In the genomic region with DNA sequence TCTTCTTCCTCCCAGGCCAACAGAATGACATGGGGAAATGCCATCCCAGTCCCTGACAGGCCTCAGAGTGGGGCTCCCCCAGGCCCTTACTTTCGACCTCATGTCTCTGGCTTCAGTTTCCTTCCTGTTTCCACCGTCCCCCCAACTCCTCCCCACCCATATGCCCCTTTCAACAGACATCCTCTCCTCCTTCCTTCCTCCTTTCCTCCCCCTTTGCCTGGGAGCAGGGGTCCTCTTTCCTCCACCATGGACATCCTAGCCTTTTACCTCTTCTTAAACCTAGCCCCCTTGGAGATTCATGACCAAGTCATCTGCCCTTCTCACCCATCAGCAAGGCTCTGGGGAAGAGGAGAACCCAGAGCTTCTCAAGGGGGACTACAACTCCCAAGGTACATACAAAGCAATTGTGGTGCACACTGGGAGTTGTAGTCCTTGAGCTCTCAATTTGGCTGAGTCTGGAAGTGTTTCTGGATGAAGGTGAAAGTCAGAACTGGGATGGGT, we compare ENCODE assay signal across 8 cellular contexts. TPM values are rescaled to one million over a fixed set of nuclear protein-coding genes. Genes with fewer than 3 reads are reported as not detected.
DNase-seq lines count a peak whose midpoint lies in the region; ATAC-seq and TF ChIP-seq lines count a peak whose summit lies in the region.

No MANE protein-coding gene starts in this region.

- peaks cover 89% of the 10 kb centered on the region for H3K4me1 ChIP-seq in CD8-positive, alpha-beta T cell (ENCODE audit: insufficient read depth, low read length)
- H3K4me1 ChIP-seq in MM.1S (ENCODE audit: low read length) = peaks cover 24% of the 10 kb centered on the region

- H3K27me3 Mint-ChIP-seq in CD8-positive, alpha-beta T cell (ENCODE audit: low read depth) = no peaks in the 10 kb centered on the region
- no peaks in the 10 kb centered on the region for H3K27me3 Mint-ChIP-seq in activated CD8-positive, alpha-beta T cell treated with anti-CD3 and anti-CD28 coated beads, Interleukin-2, amount 10 ng/mL, durations not matched to agents 7 days and 5 days (ENCODE audit: low read depth)
- H3K27me3 Mint-ChIP-seq in stimulated activated naive CD8-positive, alpha-beta T cell treated with anti-CD3 and anti-CD28 coated beads, Interleukin-15, Interleukin-2, amounts not matched to agents 100 ng/mL and 50 ng/mL, for 24 hours = no peaks in the 10 kb centered on the region

- no peaks in the 10 kb centered on the region for H3K36me3 ChIP-seq in CD8-positive, alpha-beta T cell (ENCODE audit: insufficient read depth, low read length)
- no peaks in the 10 kb centered on the region for H3K36me3 ChIP-seq in MM.1S (replicated peaks; ENCODE audit: insufficient read depth, low read length)

- POLR2A ChIA-PET in CD8-positive, alpha-beta T cell (lab: Charles Lee) = interaction anchor here (0.7 to 1.6 kb wide), 3 partner anchors 23 to 291 kb away, joined by 3 to 7 read pairs (median 3); a partner anchor contains a TSS
- POLR2A ChIA-PET in activated CD8-positive, alpha-beta T cell treated with anti-CD3 and anti-CD28 coated beads, Interleukin-2, amount 10 ng/mL, durations not matched to agents 7 days and 5 days (lab: Charles Lee) = interaction anchor here (0.9 to 1.8 kb wide), 3 partner anchors 10 to 24 kb away, joined by 3 to 4 read pairs (median 4); a partner anchor contains a TSS

- H3K27me3 ChIP-seq in CD8-positive, alpha-beta T cell (ENCODE audit: insufficient read depth, low read length) = no peaks in the 10 kb centered on the region
- no peaks in the 10 kb centered on the region for H3K27me3 ChIP-seq in MM.1S (replicated peaks; ENCODE audit: insufficient read depth, low read length)

- no peak for DNase-seq in CD8-positive, alpha-beta T cell
- DNase-seq in MM.1S (no peak), left ventricle myocardium superior (peak; percentile 31), kidney tubule cell (ENCODE audit: low spot score) (no peak)
- DNase-seq in activated CD8-positive, alpha-beta T cell treated with anti-CD3 and anti-CD28 coated beads, Interleukin-2, amount 10 ng/mL, durations not matched to agents 7 days and 5 days = peak; percentile 67

- H3K9me3 Mint-ChIP-seq in CD8-positive, alpha-beta T cell = no peaks in the 10 kb centered on the region
- H3K9me3 Mint-ChIP-seq in activated CD8-positive, alpha-beta T cell treated with anti-CD3 and anti-CD28 coated beads, Interleukin-2, amount 10 ng/mL, durations not matched to agents 7 days and 5 days (ENCODE audit: insufficient read depth) = no peaks in the 10 kb centered on the region
- H3K9me3 Mint-ChIP-seq in stimulated activated naive CD8-positive, alpha-beta T cell treated with anti-CD3 and anti-CD28 coated beads, Interleukin-15, Interleukin-2, amounts not matched to agents 100 ng/mL and 50 ng/mL, for 24 hours = no peaks in the 10 kb centered on the region

- H3K4me2 ChIP-seq in MM.1S (ENCODE audit: low read depth, low read length) = no peak overlapping the region

- peaks cover 66% of the 10 kb centered on the region for H3K4me1 Mint-ChIP-seq in CD8-positive, alpha-beta T cell (ENCODE audit: low read depth)
- H3K4me1 Mint-ChIP-seq in activated CD8-positive, alpha-beta T cell treated with anti-CD3 and anti-CD28 coated beads, Interleukin-2, amount 10 ng/mL, durations not matched to agents 7 days and 5 days (ENCODE audit: low read depth) = peaks cover 72% of the 10 kb centered on the region
- H3K4me1 Mint-ChIP-seq in stimulated activated naive CD8-positive, alpha-beta T cell treated with anti-CD3 and anti-CD28 coated beads, Interleukin-15, Interleukin-2, amounts not matched to agents 100 ng/mL and 50 ng/mL, for 24 hours (ENCODE audit: low read depth) = peaks cover 68% of the 10 kb centered on the region

- H3K36me3 Mint-ChIP-seq in CD8-positive, alpha-beta T cell = peaks cover 2% of the 10 kb centered on the region
- peaks cover 7% of the 10 kb centered on the region for H3K36me3 Mint-ChIP-seq in activated CD8-positive, alpha-beta T cell treated with anti-CD3 and anti-CD28 coated beads, Interleukin-2, amount 10 ng/mL, durations not matched to agents 7 days and 5 days (ENCODE audit: low read depth)
- H3K36me3 Mint-ChIP-seq in stimulated activated naive CD8-positive, alpha-beta T cell treated with anti-CD3 and anti-CD28 coated beads, Interleukin-15, Interleukin-2, amounts not matched to agents 100 ng/mL and 50 ng/mL, for 24 hours (ENCODE audit: low read depth) = no peaks in the 10 kb centered on the region

- CTCF ChIA-PET in CD8-positive, alpha-beta T cell (lab: Charles Lee) = interaction anchor here (2.9 to 14.0 kb wide), 2 partner anchors 10 kb away, joined by 28 to 178 read pairs; a partner anchor contains a TSS
- CTCF ChIA-PET in activated CD8-positive, alpha-beta T cell treated with anti-CD3 and anti-CD28 coated beads, Interleukin-2, amount 10 ng/mL, durations not matched to agents 7 days and 5 days (lab: Charles Lee) = interaction anchor here (0.5 to 3.1 kb wide), 8 partner anchors 10 to 687 kb away, joined by 3 to 38 read pairs (median 3); a partner anchor contains a TSS

- peak overlapping the region; percentile 81 for H3K27ac Mint-ChIP-seq in CD8-positive, alpha-beta T cell
- H3K27ac Mint-ChIP-seq in activated CD8-positive, alpha-beta T cell treated with anti-CD3 and anti-CD28 coated beads, Interleukin-2, amount 10 ng/mL, durations not matched to agents 7 days and 5 days = peak overlapping the region; percentile 95
- peak overlapping the region; percentile 97 for H3K27ac Mint-ChIP-seq in stimulated activated naive CD8-positive, alpha-beta T cell treated with anti-CD3 and anti-CD28 coated beads, Interleukin-15, Interleukin-2, amounts not matched to agents 100 ng/mL and 50 ng/mL, for 24 hours

- no peak overlapping the region for H2AFZ ChIP-seq in MM.1S (ENCODE audit: low read length)

- peaks cover 27% of the 10 kb centered on the region for H3F3A ChIP-seq in MM.1S (ENCODE audit: insufficient read depth, low read length)

- ATAC-seq in CD8-positive, alpha-beta T cell = peak; percentile 32
- peak; percentile 45 for ATAC-seq in activated CD8-positive, alpha-beta T cell treated with anti-CD3 and anti-CD28 coated beads, Interleukin-2, amount 10 ng/mL, durations not matched to agents 7 days and 5 days
- ATAC-seq in left ventricle myocardium superior = no peak
- ATAC-seq in HG02763 (IDR thresholded peaks at IDR 0.05; ENCODE audit: unreplicated experiment) = no peak
- no peak for ATAC-seq in HG02588 (IDR thresholded peaks at IDR 0.05; ENCODE audit: unreplicated experiment)

- no peaks in the 10 kb centered on the region for H4K20me1 ChIP-seq in MM.1S (ENCODE audit: insufficient read depth, low read length)

- peak overlapping the region; percentile 17 for H3K4me3 Mint-ChIP-seq in CD8-positive, alpha-beta T cell
- peak overlapping the region; percentile 63 for H3K4me3 Mint-ChIP-seq in activated CD8-positive, alpha-beta T cell treated with anti-CD3 and anti-CD28 coated beads, Interleukin-2, amount 10 ng/mL, durations not matched to agents 7 days and 5 days
- peak overlapping the region; percentile 79 for H3K4me3 Mint-ChIP-seq in stimulated activated naive CD8-positive, alpha-beta T cell treated with anti-CD3 and anti-CD28 coated beads, Interleukin-15, Interleukin-2, amounts not matched to agents 100 ng/mL and 50 ng/mL, for 24 hours

- TF ChIP-seq CTCF in CD8-positive, alpha-beta T cell (IDR thresholded peaks at IDR 0.05) = no peak
- TF ChIP-seq CTCF in MM.1S (IDR thresholded peaks at IDR 0.05; ENCODE audit: low read length) = no peak

- no peak overlapping the region for H3K9ac ChIP-seq in MM.1S (ENCODE audit: low read length)

- no peak overlapping the region for H3K4me3 ChIP-seq in CD8-positive, alpha-beta T cell (ENCODE audit: low read depth, low read length)
- no peak overlapping the region for H3K4me3 ChIP-seq in MM.1S (ENCODE audit: low read length)

- intact Hi-C loops in CD8-positive, alpha-beta T cell (cut with DNase I, micrococcal nuclease) = no loop called here
- intact Hi-C loops in left ventricle myocardium superior (cut with micrococcal nuclease) = no loop called here

- no peaks in the 10 kb centered on the region for H3K9me2 ChIP-seq in MM.1S (replicated peaks; ENCODE audit: insufficient read depth, low read length)

- peaks cover 88% of the 10 kb centered on the region for H3K79me2 ChIP-seq in MM.1S (ENCODE audit: low read length)

- H3K27ac ChIP-seq in CD8-positive, alpha-beta T cell (ENCODE audit: low read depth, low read length) = no peak overlapping the region
- peak overlapping the region; percentile 48; the same call in 1 of the 2 replicates for H3K27ac ChIP-seq in MM.1S (ENCODE audit: low read length)

- no peaks in the 10 kb centered on the region for H3K9me3 ChIP-seq in CD8-positive, alpha-beta T cell (ENCODE audit: low read length)
- H3K9me3 ChIP-seq in MM.1S (replicated peaks; ENCODE audit: insufficient read depth, low read length) = no peaks in the 10 kb centered on the region

RNA-seq across cellular contexts. Expression of a gene that starts 4.0 kb away (rescaled TPM):
- 1 to 10 TPM; 6.9 to 7.1 TPM for total RNA-seq in CD8-positive, alpha-beta T cell
- total RNA-seq in activated CD8-positive, alpha-beta T cell treated with anti-CD3 and anti-CD28 coated beads, Interleukin-2, amount 10 ng/mL, durations not matched to agents 7 days and 5 days = 10 to 100 TPM; 35.5 to 42.5 TPM
- 58.9 TPM for total RNA-seq in left ventricle myocardium superior

RNA-seq across cellular contexts. Expression of a gene that starts 13.3 kb away (rescaled TPM):
- not detected for total RNA-seq in CD8-positive, alpha-beta T cell
- 1 to 10 TPM in 1 of 2 experiments, under 1 TPM in 1; 0.91 to 1.1 TPM for total RNA-seq in activated CD8-positive, alpha-beta T cell treated with anti-CD3 and anti-CD28 coated beads, Interleukin-2, amount 10 ng/mL, durations not matched to agents 7 days and 5 days
- not detected for total RNA-seq in left ventricle myocardium superior

RNA-seq across cellular contexts. Expression of a gene that starts 23.5 kb away (rescaled TPM):
- total RNA-seq in CD8-positive, alpha-beta T cell = 10 to 100 TPM; 17.4 to 19.0 TPM
- 10 to 100 TPM; 39.8 to 45.2 TPM for total RNA-seq in activated CD8-positive, alpha-beta T cell treated with anti-CD3 and anti-CD28 coated beads, Interleukin-2, amount 10 ng/mL, durations not matched to agents 7 days and 5 days
- total RNA-seq in left ventricle myocardium superior = 31.4 TPM

RNA-seq across cellular contexts. Expression of a gene that starts 26.9 kb away (rescaled TPM):
- total RNA-seq in CD8-positive, alpha-beta T cell = under 1 TPM; 0.52 to 0.61 TPM
- under 1 TPM; 0.24 to 0.37 TPM for total RNA-seq in activated CD8-positive, alpha-beta T cell treated with anti-CD3 and anti-CD28 coated beads, Interleukin-2, amount 10 ng/mL, durations not matched to agents 7 days and 5 days
- 0.37 TPM for total RNA-seq in left ventricle myocardium superior

RNA-seq across cellular contexts. Expression of a gene that starts 27.0 kb away (rescaled TPM):
- under 1 TPM in 1 of 2 experiments, not detected in 1; 0.30 TPM for total RNA-seq in CD8-positive, alpha-beta T cell
- not detected for total RNA-seq in activated CD8-positive, alpha-beta T cell treated with anti-CD3 and anti-CD28 coated beads, Interleukin-2, amount 10 ng/mL, durations not matched to agents 7 days and 5 days
- total RNA-seq in left ventricle myocardium superior = not detected

Comparison
In these comparisons a context has a peak if more than half of its experiments do, and no peak if none do; other contexts are left out.
1. ATAC-seq: peak in CD8-positive, alpha-beta T cell (single experiment) and activated CD8-positive, alpha-beta T cell treated with anti-CD3 and anti-CD28 coated beads, Interleukin-2, amount 10 ng/mL, durations not matched to agents 7 days and 5 days (single experiment); none in left ventricle myocardium superior (single experiment), HG02763 (single experiment) and HG02588 (single experiment).
2. DNase-seq: peak in activated CD8-positive, alpha-beta T cell treated with anti-CD3 and anti-CD28 coated beads, Interleukin-2, amount 10 ng/mL, durations not matched to agents 7 days and 5 days (single experiment) and left ventricle myocardium superior (single experiment); none in CD8-positive, alpha-beta T cell (0 of 7), MM.1S (single experiment) and kidney tubule cell (single experiment).
3. H3K4me3 Mint-ChIP-seq: peak in every context shown above with its lines; median percentile 79 in stimulated activated naive CD8-positive, alpha-beta T cell treated with anti-CD3 and anti-CD28 coated beads, Interleukin-15, Interleukin-2, amounts not matched to agents 100 ng/mL and 50 ng/mL, for 24 hours; 63 in activated CD8-positive, alpha-beta T cell treated with anti-CD3 and anti-CD28 coated beads, Interleukin-2, amount 10 ng/mL, durations not matched to agents 7 days and 5 days; 17 in CD8-positive, alpha-beta T cell.
4. Peak in every context shown above with its lines, with median percentiles within 50 percentile points of each other: H3K27ac Mint-ChIP-seq.